In genomic region chr2:47783491-47784330, GRCh38 we compare ENCODE assay signal across 8 cellular contexts. TPM values are rescaled to one million over a fixed set of nuclear protein-coding genes. Genes with fewer than 3 reads are reported as not detected.
DNase-seq lines count a peak whose midpoint lies in the region; ATAC-seq and TF ChIP-seq lines count a peak whose summit lies in the region.

No MANE protein-coding gene starts in this region.

- H3K9me3 ChIP-seq in stomach: no peaks in the 10 kb centered on the region

- peak overlapping the region; percentile 94 to 97 (median 94) for H3K27ac ChIP-seq in stomach

- H3K36me3 ChIP-seq in stomach: no peaks in the 10 kb centered on the region

- TF ChIP-seq EP300 in stomach (IDR thresholded peaks at IDR 0.05): no peak

- peaks cover 11 to 37% (median 26%) of the 10 kb centered on the region in 4 donors for H3K4me1 ChIP-seq in stomach

- H3K4me1 Mint-ChIP-seq in IgD-negative memory B cell (peaks cover 8 to 17% (median 16%) of the 10 kb centered on the region in 3 donors), neural crest cell (peaks cover 18% of the 10 kb centered on the region)

- no peak for TF ChIP-seq CTCF in fibroblast of the aortic adventitia (IDR thresholded peaks at IDR 0.05; ENCODE audit: insufficient read depth, low read length)
- TF ChIP-seq CTCF in neural crest cell (conservative IDR thresholded peaks at IDR 0.05): no peak
- no peak for TF ChIP-seq CTCF in stomach (IDR thresholded peaks at IDR 0.05)

- H3K36me3 Mint-ChIP-seq in IgD-negative memory B cell: no peaks in the 10 kb centered on the region
- peaks cover 9% of the 10 kb centered on the region for H3K36me3 Mint-ChIP-seq in neural crest cell (ENCODE audit: low read depth)

- H3K4me3 ChIP-seq in fibroblast of the aortic adventitia (ENCODE audit: low read depth, low read length) (peak overlapping the region; percentile 87), stomach (peak overlapping the region; percentile 80 to 97 (median 92))

- 1% methylated on average over 52 to 71 of the region's 71 CpGs for WGBS in stomach, 5 donors

- H3K9me3 Mint-ChIP-seq in IgD-negative memory B cell (no peaks in the 10 kb centered on the region), neural crest cell (no peaks in the 10 kb centered on the region)

- peak overlapping the region; percentile 77 to 94 (median 83) for H3K27ac Mint-ChIP-seq in IgD-negative memory B cell
- peak overlapping the region; percentile 94 for H3K27ac Mint-ChIP-seq in neural crest cell (ENCODE audit: unreplicated experiment)

- DNase-seq in DMS153 (lab: John Stamatoyannopoulos, UW) (peak; percentile 27), RPMI7951 (ENCODE audit: low read depth) (peak; percentile 62), fibroblast of the aortic adventitia (ENCODE audit: low read depth) (peak; percentile 17), neural crest cell (ENCODE audit: low read depth, low spot score) (peak; percentile 60), stomach (peak; percentile 72)
- peak; percentile 47 for DNase-seq in activated T-helper 9 cell treated with anti-CD3 and anti-CD28 coated beads, Interleukin-2, amount 50 U/mL, for 16 hours (ENCODE audit: low read depth)

- no peaks in the 10 kb centered on the region for H3K27me3 ChIP-seq in stomach

- no peak for TF ChIP-seq POLR2A in stomach (IDR thresholded peaks at IDR 0.05)

- ATAC-seq in GM21576 (IDR thresholded peaks at IDR 0.05; ENCODE audit: unreplicated experiment): peak; percentile 26

- intact Hi-C loops in stomach (cut with DNase I; ENCODE audit: low total_unique reads): no loop called here

- H3K4me3 Mint-ChIP-seq in IgD-negative memory B cell: peak overlapping the region; percentile 87 to 97 (median 94)
- H3K4me3 Mint-ChIP-seq in neural crest cell: peak overlapping the region; percentile 94

- H3K27me3 Mint-ChIP-seq in IgD-negative memory B cell (no peaks in the 10 kb centered on the region), neural crest cell (ENCODE audit: low read depth) (no peaks in the 10 kb centered on the region)

RNA-seq across cellular contexts. Expression of gene MSH6, which starts 0.8 kb away (rescaled TPM):
- 22.7 TPM for polyA plus RNA-seq in IgD-negative memory B cell
- total RNA-seq in RPMI7951 (2014; rRNA removed; shearing (Covaris generic)): 55.7 and 56.4 TPM in 2 replicates
- total RNA-seq in fibroblast of the aortic adventitia (ENCODE audit: low replicate concordance): 82.5 and 194 TPM in 2 replicates
- total RNA-seq in neural crest cell: 213 TPM in 2 replicates
- total RNA-seq in stomach: 10 to 100 TPM in 4 of 5 donors, 1 to 10 TPM in 1; 6.2 to 45.7 (median 12.8) TPM
- polyA plus RNA-seq in stomach: 1 to 10 TPM; 5.7 to 7.5 (median 7.3) TPM

Comparison
In these comparisons a context has a peak if more than half of its experiments do, and no peak if none do; other contexts are left out.
1. Peak in every context shown above with its lines: DNase-seq, ATAC-seq, H3K4me3 ChIP-seq and H3K27ac ChIP-seq.
2. DNase-seq: peak in every context shown above with its lines; median percentile 72 in stomach; 62 in RPMI7951; 60 in neural crest cell; 47 in activated T-helper 9 cell treated with anti-CD3 and anti-CD28 coated beads, Interleukin-2, amount 50 U/mL, for 16 hours; 27 in DMS153; 17 in fibroblast of the aortic adventitia.